In genomic region chr4:56062527-56062926, GRCh38 we compare ENCODE assay signal across 35 cellular contexts.
"Had no signal": no experiment of that assay in that cellular context is flagged by ENCODE, and none has a peak within 500 bp of the region (broad histone marks: within the 10 kb centered on the region; RNA-seq: fewer than 3 reads in every experiment).

No MANE protein-coding gene starts in this region.

- H3K4me3 Mint-ChIP-seq: activated CD4-positive, alpha-beta T cell treated with anti-CD3 and anti-CD28 coated beads for 36 hours; activated CD4-positive, alpha-beta T cell treated with anti-CD3 and anti-CD28 coated beads, Interleukin-2, amount 10 ng/mL, durations not matched to agents 7 days and 5 days; activated CD8-positive, alpha-beta T cell treated with anti-CD3 and anti-CD28 coated beads, Interleukin-2, amount 10 ng/mL, durations not matched to agents 7 days and 5 days; activated naive CD4-positive, alpha-beta T cell treated with anti-CD3 and anti-CD28 coated beads, Interleukin-2, amount 50 U/mL, for 24 hours; activated naive CD8-positive, alpha-beta T cell treated with anti-CD3 and anti-CD28 coated beads, Interleukin-2, amount 10 ng/mL, durations not matched to agents 7 days and 5 days; activated T-cell treated with anti-CD3 and anti-CD28 coated beads, Interleukin-2, amount 50 U/mL, for 24 hours; T-helper 1 cell treated with Interleukin-12 subunit alpha and Interleukin-12 subunit beta and Interleukin-4 antibody, amounts not matched to agents 30 μg/mL and 1 μg/mL, for 36 hours; T-helper 2 cell treated with Interferon-gamma antibody and Interleukin-4, amounts not matched to agents 5 μg/mL and 100 μg/mL, for 36 hours; WTC11 had no signal

- H3K36me3 Mint-ChIP-seq: activated naive CD4-positive, alpha-beta T cell treated with anti-CD3 and anti-CD28 coated beads, Interleukin-2, amount 50 U/mL, for 24 hours; activated naive CD8-positive, alpha-beta T cell treated with anti-CD3 and anti-CD28 coated beads, Interleukin-2, amount 10 ng/mL, durations not matched to agents 7 days and 5 days; WTC11 had no signal

- DNase-seq: activated CD4-positive, alpha-beta T cell treated with anti-CD3 and anti-CD28 coated beads for 36 hours; activated CD4-positive, alpha-beta T cell treated with anti-CD3 and anti-CD28 coated beads, Interleukin-2, amount 10 ng/mL, durations not matched to agents 7 days and 5 days; activated CD4-positive, alpha-beta T cell treated with anti-CD3 and anti-CD28 coated beads, Interleukin-2, amount 50 U/mL, for 48 hours; activated CD8-positive, alpha-beta T cell treated with anti-CD3 and anti-CD28 coated beads, Interleukin-2, amount 10 ng/mL, durations not matched to agents 7 days and 5 days; activated gamma-delta T cell; activated naive CD4-positive, alpha-beta T cell treated with Interleukin-2 at 50 U/mL for 16 hours; activated naive CD8-positive, alpha-beta T cell treated with anti-CD3 and anti-CD28 coated beads, Interleukin-2, amount 10 ng/mL, durations not matched to agents 7 days and 5 days; activated T-cell treated with anti-CD3 and anti-CD28 coated beads, Interleukin-2, amount 50 U/mL, for 24 hours; amygdala; caudate nucleus; cerebellar nuclear complex; Karpas-422; KBM-7; NCI-H1105; NCI-H1417 treated with DMSO at 0.1 percent for 48 hours; NCI-H187 treated with DMSO at 0.1 percent for 48 hours; NCI-H2081; NCI-H2171 treated with DMSO at 0.1 percent for 48 hours; NCI-H2227 treated with DMSO at 0.1 percent for 48 hours; NCI-H446; NCI-H510A treated with DMSO at 0.1 percent for 48 hours; NCI-H526 treated with DMSO at 0.1 percent for 48 hours; NK-92 treated with Interleukin-12 subunit alpha and Interleukin-12 subunit beta, amount 100 ng/mL, for 24 hours; PC-3 had no signal

- H3K9me3 Mint-ChIP-seq: activated CD4-positive, alpha-beta T cell treated with anti-CD3 and anti-CD28 coated beads, Interleukin-2, amount 10 ng/mL, durations not matched to agents 7 days and 5 days; activated naive CD4-positive, alpha-beta T cell treated with anti-CD3 and anti-CD28 coated beads, Interleukin-2, amount 50 U/mL, for 24 hours; activated naive CD8-positive, alpha-beta T cell treated with anti-CD3 and anti-CD28 coated beads, Interleukin-2, amount 10 ng/mL, durations not matched to agents 7 days and 5 days; activated T-cell treated with anti-CD3 and anti-CD28 coated beads, Interleukin-2, amount 50 U/mL, for 24 hours; activated T-helper 2 cell treated with anti-CD3 and anti-CD28 coated beads, Interferon-gamma antibody, Interleukin-2, Interleukin-4, amounts not matched to agents 10 μg/mL and 5 μg/mL and 100 μg/mL, durations not matched to agents 14 hours and 24 hours and 36 hours; T-helper 1 cell treated with Interleukin-12 subunit alpha and Interleukin-12 subunit beta and Interleukin-4 antibody, amounts not matched to agents 30 μg/mL and 1 μg/mL, for 36 hours; T-helper 2 cell treated with Interferon-gamma antibody and Interleukin-4, amounts not matched to agents 5 μg/mL and 100 μg/mL, for 36 hours had no signal

- ATAC-seq: activated CD4-positive, alpha-beta T cell treated with anti-CD3 and anti-CD28 coated beads for 36 hours; activated CD4-positive, CD25-positive, alpha-beta regulatory T cell treated with anti-CD3 and anti-CD28 coated beads, Interleukin-2, amount 50 U/mL, for 24 hours; activated CD8-positive, alpha-beta T cell treated with anti-CD3 and anti-CD28 coated beads, Interleukin-2, amount 10 ng/mL, durations not matched to agents 7 days and 5 days; PC-3; Right ventricle myocardium inferior; WTC11 had no signal

- H3K27ac ChIP-seq: ascending aorta, breast epithelium, RWPE1 had no signal

- H3K4me1 Mint-ChIP-seq: activated CD4-positive, alpha-beta T cell treated with anti-CD3 and anti-CD28 coated beads for 36 hours; activated CD4-positive, alpha-beta T cell treated with anti-CD3 and anti-CD28 coated beads, Interleukin-2, amount 10 ng/mL, durations not matched to agents 7 days and 5 days; activated naive CD4-positive, alpha-beta T cell treated with anti-CD3 and anti-CD28 coated beads, Interleukin-2, amount 50 U/mL, for 24 hours; activated naive CD8-positive, alpha-beta T cell treated with anti-CD3 and anti-CD28 coated beads, Interleukin-2, amount 10 ng/mL, durations not matched to agents 7 days and 5 days had no signal

- H3K4me1 ChIP-seq: ascending aorta, breast epithelium had no signal

- H3K27me3 ChIP-seq: ascending aorta, breast epithelium had no signal

- H3K27ac Mint-ChIP-seq: activated CD4-positive, alpha-beta T cell treated with anti-CD3 and anti-CD28 coated beads for 36 hours; activated CD4-positive, alpha-beta T cell treated with anti-CD3 and anti-CD28 coated beads, Interleukin-2, amount 10 ng/mL, durations not matched to agents 7 days and 5 days; activated CD8-positive, alpha-beta T cell treated with anti-CD3 and anti-CD28 coated beads, Interleukin-2, amount 10 ng/mL, durations not matched to agents 7 days and 5 days; activated naive CD4-positive, alpha-beta T cell treated with anti-CD3 and anti-CD28 coated beads, Interleukin-2, amount 50 U/mL, for 24 hours; activated naive CD8-positive, alpha-beta T cell treated with anti-CD3 and anti-CD28 coated beads, Interleukin-2, amount 10 ng/mL, durations not matched to agents 7 days and 5 days; activated T-cell treated with anti-CD3 and anti-CD28 coated beads, Interleukin-2, amount 50 U/mL, for 24 hours; activated T-helper 2 cell treated with anti-CD3 and anti-CD28 coated beads, Interferon-gamma antibody, Interleukin-2, Interleukin-4, amounts not matched to agents 10 μg/mL and 5 μg/mL and 100 μg/mL, durations not matched to agents 14 hours and 24 hours and 36 hours; T-helper 1 cell treated with Interleukin-12 subunit alpha and Interleukin-12 subunit beta and Interleukin-4 antibody, amounts not matched to agents 30 μg/mL and 1 μg/mL, for 36 hours; T-helper 2 cell treated with Interferon-gamma antibody and Interleukin-4, amounts not matched to agents 5 μg/mL and 100 μg/mL, for 36 hours; WTC11 had no signal

- H3K36me3 ChIP-seq: ascending aorta, breast epithelium had no signal

- H3K9me3 ChIP-seq: ascending aorta, breast epithelium had no signal

- FAIRE-seq: RCC 7860 had no signal

- H3K4me3 ChIP-seq: ascending aorta, breast epithelium had no signal
